In genomic region chr7:56105508-56105907, GRCh38 we compare ENCODE assay signal across 8 cellular contexts.
DNase-seq lines count a peak whose midpoint lies in the region; ATAC-seq and TF ChIP-seq lines count a peak whose summit lies in the region.

No MANE protein-coding gene starts in this region.

- H3K79me2 ChIP-seq in parathyroid adenoma: peaks cover 10% of the 10 kb centered on the region

- no peaks in the 10 kb centered on the region for H3K9me3 ChIP-seq in parathyroid adenoma (ENCODE audit: control insufficient read depth, low read length)

- no peaks in the 10 kb centered on the region for H3K36me3 ChIP-seq in parathyroid adenoma (ENCODE audit: control insufficient read depth, insufficient read depth, low read length)

- peak overlapping the region; percentile 93 for H2AFZ ChIP-seq in parathyroid adenoma

- no peak for TF ChIP-seq POLR2A in GM18505 (IDR thresholded peaks at IDR 0.05; ENCODE audit: borderline replicate concordance, extremely low read depth, insufficient read depth, insufficient read length)

- no peak for TF ChIP-seq CTCF in fibroblast of pulmonary artery (IDR thresholded peaks at IDR 0.05; ENCODE audit: low read length, missing control alignments)
- TF ChIP-seq CTCF in parathyroid adenoma (IDR thresholded peaks at IDR 0.05): no peak

- no peaks in the 10 kb centered on the region for H3K4me1 ChIP-seq in parathyroid adenoma

- DNase-seq in activated CD8-positive, alpha-beta memory T cell treated with anti-CD3 and anti-CD28 coated beads, Interleukin-2, amount 50 U/mL, for 1 hour (ENCODE audit: extremely low read depth): peak; percentile 4
- no peak for DNase-seq in activated CD8-positive, alpha-beta memory T cell treated with anti-CD3 and anti-CD28 coated beads, Interleukin-2, amount 50 U/mL, for 48 hours
- DNase-seq in LoVo (ENCODE audit: low spot score) (peak; percentile 74), fibroblast of pulmonary artery (ENCODE audit: low read depth) (peak; percentile 77), cortex of kidney (lab: John Stamatoyannopoulos, UW) (no peak)
- peak; percentile 37 for DNase-seq in activated CD4-positive, alpha-beta T cell treated with anti-CD3 and anti-CD28 coated beads, Interleukin-2, amount 50 U/mL, for 1 hour

- H3K27ac ChIP-seq in parathyroid adenoma: peak overlapping the region; percentile 96

- H3K4me2 ChIP-seq in parathyroid adenoma (ENCODE audit: low read length): peak overlapping the region; percentile 73

- ATAC-seq in GM18505 (IDR thresholded peaks at IDR 0.05; ENCODE audit: unreplicated experiment): no peak

- H3K9ac ChIP-seq in parathyroid adenoma: peak overlapping the region; percentile 97

- no peaks in the 10 kb centered on the region for H3K27me3 ChIP-seq in parathyroid adenoma (ENCODE audit: control insufficient read depth, insufficient read depth, low read length)

- H3K4me3 ChIP-seq in fibroblast of pulmonary artery (replicated peaks; ENCODE audit: low read depth, low read length) (peak overlapping the region; percentile 85), parathyroid adenoma (ENCODE audit: low read depth, low read length) (peak overlapping the region; percentile 95)

Comparison
In these comparisons a context has a peak if more than half of its experiments do, and no peak if none do; other contexts are left out.
1. DNase-seq: peak in activated CD8-positive, alpha-beta memory T cell treated with anti-CD3 and anti-CD28 coated beads, Interleukin-2, amount 50 U/mL, for 1 hour (single experiment), LoVo (single experiment), activated CD4-positive, alpha-beta T cell treated with anti-CD3 and anti-CD28 coated beads, Interleukin-2, amount 50 U/mL, for 1 hour (single experiment) and fibroblast of pulmonary artery (single experiment); none in activated CD8-positive, alpha-beta memory T cell treated with anti-CD3 and anti-CD28 coated beads, Interleukin-2, amount 50 U/mL, for 48 hours (single experiment) and cortex of kidney (single experiment).